8 cellular contexts compared by ENCODE assay signal in genomic region chr1:10032590-10033358, GRCh38. TPM values are rescaled to one million over a fixed set of nuclear protein-coding genes. Genes with fewer than 3 reads are reported as not detected.
A peak's percentile ranks its signal among the peaks of the same experiment; 100 is the strongest.
DNase-seq lines count a peak whose midpoint lies in the region; ATAC-seq and TF ChIP-seq lines count a peak whose summit lies in the region.

Gene UBE4B (plus strand): TSS chr1:10032958. CDS start chr1:10033671, 713 bp downstream.

- TF ChIP-seq POLR2A in tibial nerve (IDR thresholded peaks at IDR 0.05), result peak; percentile 40 to 64

- intact Hi-C loops in Right ventricle myocardium superior (cut with DNase I), result loop anchor here (5.0 kb wide), 1 partner anchor 85 kb away; no protein-coding TSS in a partner anchor

- H3K27ac ChIP-seq in parathyroid adenoma (peak within 1 kb of the TSS; percentile 91), tibial nerve (peak within 1 kb of the TSS; percentile 83 to 99 (median 98))

- H3K4me1 ChIP-seq in parathyroid adenoma (no peaks in the 10 kb centered on the region), tibial nerve (peaks cover 0 to 38% (median 16%) of the 10 kb centered on the region in 4 donors)

- peak within 1 kb of the TSS; percentile 85 for H3K4me2 ChIP-seq in parathyroid adenoma (ENCODE audit: low read length)

- H3K27me3 ChIP-seq in parathyroid adenoma (ENCODE audit: control insufficient read depth, insufficient read depth, low read length), result no peaks in the 10 kb centered on the region
- H3K27me3 ChIP-seq in tibial nerve, result no peaks in the 10 kb centered on the region

- H3K4me3 ChIP-seq in parathyroid adenoma (ENCODE audit: low read depth, low read length), result peak within 1 kb of the TSS; percentile 92
- H3K4me3 ChIP-seq in tibial nerve, result peak within 1 kb of the TSS; percentile 71 to 100 (median 96)

- DNase-seq in NCI-H1417 (lab: John Stamatoyannopoulos, UW) (peak; percentile 98 to 99 (median 99)), SW 1271 (lab: John Stamatoyannopoulos, UW) (peak; percentile 83 to 93), Right ventricle myocardium superior (peak; percentile 99), tibial nerve (ENCODE audit: low spot score in 2 of 2) (peak; percentile 97 to 98)
- peak; percentile 95 for DNase-seq in activated naive CD8-positive, alpha-beta T cell treated with anti-CD3 and anti-CD28 coated beads, Interleukin-2, amount 50 U/mL, for 16 hours (ENCODE audit: low read depth, low spot score)

- H3K9ac ChIP-seq in parathyroid adenoma, result peak within 1 kb of the TSS; percentile 67

- TF ChIP-seq CTCF in GM12874 (IDR thresholded peaks at IDR 0.05; ENCODE audit: insufficient read depth, low read depth, low read length) (peak; percentile 98), parathyroid adenoma (IDR thresholded peaks at IDR 0.05) (peak; percentile 82), tibial nerve (IDR thresholded peaks at IDR 0.05) (peak; percentile 88 to 95 (median 94))

- peak within 1 kb of the TSS; percentile 94 for H2AFZ ChIP-seq in parathyroid adenoma

- H3K36me3 ChIP-seq in parathyroid adenoma (ENCODE audit: control insufficient read depth, insufficient read depth, low read length) (no peaks in the 10 kb centered on the region), tibial nerve (peaks cover 0 to 11% (median 3%) of the 10 kb centered on the region in 3 donors)

- H3K9me3 ChIP-seq in parathyroid adenoma (ENCODE audit: control insufficient read depth, low read length) (no peaks in the 10 kb centered on the region), tibial nerve (no peaks in the 10 kb centered on the region)

- peak; percentile 46 to 87 for TF ChIP-seq EP300 in tibial nerve (IDR thresholded peaks at IDR 0.05)

- WGBS in tibial nerve, 2 donors, result 0 to 1% methylated on average over 48 to 50 of the region's 73 CpGs

- peaks cover 10% of the 10 kb centered on the region for H3K79me2 ChIP-seq in parathyroid adenoma

- ATAC-seq in HG02763 (IDR thresholded peaks at IDR 0.05; ENCODE audit: unreplicated experiment), result peak; percentile 96
- peak; percentile 99 for ATAC-seq in Right ventricle myocardium superior (ENCODE audit: poor library complexity)

RNA-seq across cellular contexts. Expression of gene UBE4B, which starts in this region (rescaled TPM):
- 74.3 TPM for total RNA-seq in Right ventricle myocardium superior
- total RNA-seq in tibial nerve, result 10 to 100 TPM; 31.2 to 48.6 (median 44.0) TPM

Comparison
In these comparisons a context has a peak if more than half of its experiments do, and no peak if none do; other contexts are left out.
1. Peak in every context shown above with its lines: DNase-seq, ATAC-seq, H3K4me3 ChIP-seq and H3K27ac ChIP-seq.